ENCODE assay signal across 15 cellular contexts in genomic region chr21:39221282-39221996, GRCh38.
"Had no signal": no experiment of that assay in that cellular context is flagged by ENCODE, and none has a peak within 500 bp of the region (broad histone marks: within the 10 kb centered on the region; RNA-seq: fewer than 3 reads in every experiment).

No MANE protein-coding gene starts in this region.

- ATAC-seq: activated naive CD8-positive, alpha-beta T cell treated with anti-CD3 and anti-CD28 coated beads, Interleukin-2, amount 50 U/mL, for 24 hours; left lobe of liver had no signal

- H3K4me3 ChIP-seq: right atrium auricular region, skin epidermis, suprapubic skin had no signal

- H3K4me1 ChIP-seq: suprapubic skin had no signal

- H3K9me3 ChIP-seq: right atrium auricular region, suprapubic skin had no signal

- DNase-seq: activated CD4-positive, alpha-beta T cell treated with anti-CD3 and anti-CD28 coated beads for 48 hours; activated naive CD4-positive, alpha-beta T cell treated with anti-CD3 and anti-CD28 coated beads for 36 hours; activated naive CD8-positive, alpha-beta T cell treated with anti-CD3 and anti-CD28 coated beads, Interleukin-2, amount 50 U/mL, for 24 hours; aorta; dermis blood vessel endothelial cell; islet precursor cell; nephron progenitor cell; occipital lobe; stimulated activated CD4-positive, alpha-beta T cell treated with anti-CD3 and anti-CD28 coated beads, Interleukin-4, amount 100 ng/mL, for 24 hours; stimulated activated naive CD4-positive, alpha-beta T cell treated with Interleukin-2 at 50 U/mL for 16 hours; T-helper 2 cell had no signal

- H3K27me3 ChIP-seq: right atrium auricular region, suprapubic skin had no signal

- H3K27ac ChIP-seq: right atrium auricular region, skin epidermis, suprapubic skin had no signal
